In genomic region chr2:150478206-150478974, GRCh38 we compare ENCODE assay signal across 12 cellular contexts. TPM values are rescaled to one million over a fixed set of nuclear protein-coding genes. Genes with fewer than 3 reads are reported as not detected.
A peak's percentile ranks its signal among the peaks of the same experiment; 100 is the strongest.
DNase-seq lines count a peak whose midpoint lies in the region; ATAC-seq and TF ChIP-seq lines count a peak whose summit lies in the region.
"Had no signal": no experiment of that assay in that cellular context is flagged by ENCODE, and none has a peak within 500 bp of the region (broad histone marks: within the 10 kb centered on the region; RNA-seq: fewer than 3 reads in every experiment).

No MANE protein-coding gene starts in this region.

- H2BK120ac ChIP-seq in neuronal stem cell (ENCODE audit: low read depth, low read length), result no peak overlapping the region

- H3K27ac Mint-ChIP-seq in activated naive CD4-positive, alpha-beta T cell treated with anti-CD3 and anti-CD28 coated beads for 36 hours, result no peak overlapping the region

- H2BK5ac ChIP-seq in neuronal stem cell (ENCODE audit: low read length), result no peak overlapping the region

- ATAC-seq in psoas muscle, result no peak

- H3K9me3 ChIP-seq in AG04450 (ENCODE audit: control insufficient read depth, insufficient read depth, low read length) (no peaks in the 10 kb centered on the region), esophagus muscularis mucosa (no peaks in the 10 kb centered on the region), neuronal stem cell (replicated peaks in 1 of 2; ENCODE audit: control insufficient read depth in 2 of 2, insufficient read depth in 1 of 2, low read depth in 1 of 2, low read length in 2 of 2) (peaks cover 0 to 5% of the 10 kb centered on the region in 2 donors), psoas muscle (no peaks in the 10 kb centered on the region)
- H3K9me3 ChIP-seq: BE2C had no signal

- POLR2A ChIA-PET in AG04450 (lab: Yijun Ruan, JAX), result interaction anchor here (0.7 to 1.6 kb wide), 5 partner anchors 122 to 410 kb away, joined by 3 to 7 read pairs (median 4); no protein-coding TSS in a partner anchor

- H3K4me1 ChIP-seq in esophagus muscularis mucosa, result peaks cover 88 to 100% (median 100%) of the 10 kb centered on the region in 4 donors
- peaks cover 12 to 13% of the 10 kb centered on the region in 2 donors for H3K4me1 ChIP-seq in neuronal stem cell (ENCODE audit: control insufficient read depth in 2 of 2, insufficient read depth in 1 of 2, low read depth in 1 of 2, low read length in 2 of 2)
- H3K4me1 ChIP-seq in psoas muscle, result peaks cover 54% of the 10 kb centered on the region
- H3K4me1 ChIP-seq: BE2C had no signal

- CTCF ChIA-PET in AG04450 (lab: Charles Lee), result interaction anchor here (0.7 to 2.6 kb wide), 3 partner anchors 745 to 882 kb away, joined by 4 to 7 read pairs (median 4); no protein-coding TSS in a partner anchor
- CTCF ChIA-PET in activated naive CD4-positive, alpha-beta T cell treated with anti-CD3 and anti-CD28 coated beads for 36 hours (lab: Charles Lee), result no interaction called here

- H3K4me3 ChIP-seq in AG04450 (ENCODE audit: low read depth, low read length) (peak overlapping the region; percentile 94), esophagus muscularis mucosa (peak overlapping the region in 1 of 4 donors; percentile 26), neuronal stem cell (ENCODE audit: low read length in 2 of 2) (no peak overlapping the region), psoas muscle (no peak overlapping the region)

- no peaks in the 10 kb centered on the region for H3K4me1 Mint-ChIP-seq in activated naive CD4-positive, alpha-beta T cell treated with anti-CD3 and anti-CD28 coated beads for 36 hours (ENCODE audit: low read depth)

- H3K4me2 ChIP-seq in neuronal stem cell (ENCODE audit: insufficient read depth, low read length, poor library complexity, severe bottlenecking), result no peak overlapping the region

- no peak overlapping the region for H3K23ac ChIP-seq in neuronal stem cell (ENCODE audit: low read depth, low read length, poor library complexity)

- no peak for TF ChIP-seq CTCF in AG04450 (IDR thresholded peaks at IDR 0.05; ENCODE audit: low read depth, low read length)
- no peak for TF ChIP-seq CTCF in esophagus muscularis mucosa (IDR thresholded peaks at IDR 0.05)
- TF ChIP-seq CTCF in psoas muscle (IDR thresholded peaks at IDR 0.05), result no peak

- H4K8ac ChIP-seq in neuronal stem cell (ENCODE audit: low read depth, low read length), result no peak overlapping the region

- H3K36me3 ChIP-seq in esophagus muscularis mucosa (peaks cover 0 to 14% (median 8%) of the 10 kb centered on the region in 4 donors), neuronal stem cell (replicated peaks in 1 of 2; ENCODE audit: control insufficient read depth in 2 of 2, insufficient read depth in 2 of 2, low read length in 2 of 2) (peaks cover 6 to 88% of the 10 kb centered on the region in 2 donors), psoas muscle (ENCODE audit: insufficient read depth in 1 of 2, low read depth in 1 of 2) (no peaks in the 10 kb centered on the region)

- H3K27me3 ChIP-seq in AG04450 (ENCODE audit: control insufficient read depth, insufficient read depth, low read length) (no peaks in the 10 kb centered on the region), esophagus muscularis mucosa (no peaks in the 10 kb centered on the region), neuronal stem cell (ENCODE audit: control insufficient read depth in 3 of 3, insufficient read depth in 3 of 3, low read depth in 1 of 3, low read length in 3 of 3) (no peaks in the 10 kb centered on the region), psoas muscle (ENCODE audit: insufficient read depth in 3 of 3, low read length in 2 of 3) (no peaks in the 10 kb centered on the region)
- H3K27me3 ChIP-seq: BE2C had no signal

- no peaks in the 10 kb centered on the region for H3K79me1 ChIP-seq in neuronal stem cell (ENCODE audit: low read depth, low read length)

- no peak overlapping the region for H2BK15ac ChIP-seq in neuronal stem cell (ENCODE audit: low read length)

- peaks cover 4% of the 10 kb centered on the region for H3K27me3 Mint-ChIP-seq in activated naive CD4-positive, alpha-beta T cell treated with anti-CD3 and anti-CD28 coated beads for 36 hours (ENCODE audit: low read depth)

- no peak overlapping the region for H3K4ac ChIP-seq in neuronal stem cell (ENCODE audit: low read length)

- H2BK12ac ChIP-seq in neuronal stem cell (ENCODE audit: low read length), result no peak overlapping the region

- peak overlapping the region; percentile 4 for H3K27ac ChIP-seq in AG04450 (ENCODE audit: low read depth, low read length)
- peak overlapping the region; percentile 78 to 98 (median 96) for H3K27ac ChIP-seq in esophagus muscularis mucosa (replicated peaks in 1 of 4)
- H3K27ac ChIP-seq in neuronal stem cell (replicated peaks; ENCODE audit: low read length), result no peak overlapping the region
- no peak overlapping the region for H3K27ac ChIP-seq in psoas muscle

- H3K9ac ChIP-seq in neuronal stem cell (ENCODE audit: low read depth, low read length, poor library complexity), result no peak overlapping the region

- intact Hi-C loops in esophagus muscularis mucosa (cut with DNase I), result no loop called here
- intact Hi-C loops in activated naive CD4-positive, alpha-beta T cell treated with anti-CD3 and anti-CD28 coated beads for 36 hours (cut with micrococcal nuclease), result no loop called here
- intact Hi-C loops in psoas muscle (cut with DNase I), result no loop called here

- H3K4me3 Mint-ChIP-seq in activated naive CD4-positive, alpha-beta T cell treated with anti-CD3 and anti-CD28 coated beads for 36 hours, result no peak overlapping the region

- H2AFZ ChIP-seq in neuronal stem cell (ENCODE audit: low read length), result no peak overlapping the region

- no peak overlapping the region for H3K18ac ChIP-seq in neuronal stem cell (ENCODE audit: low read length)

- TF ChIP-seq POLR2A in esophagus muscularis mucosa (IDR thresholded peaks at IDR 0.05; ENCODE audit: low read depth), result no peak

- no peaks in the 10 kb centered on the region for H3K36me3 Mint-ChIP-seq in activated naive CD4-positive, alpha-beta T cell treated with anti-CD3 and anti-CD28 coated beads for 36 hours (ENCODE audit: low read depth)

- H3K9me3 Mint-ChIP-seq in activated naive CD4-positive, alpha-beta T cell treated with anti-CD3 and anti-CD28 coated beads for 36 hours, result no peaks in the 10 kb centered on the region

- TF ChIP-seq EP300 in esophagus muscularis mucosa (IDR thresholded peaks at IDR 0.05), result no peak

- no peak for DNase-seq in AG04450 (ENCODE audit: low read depth, low spot score)
- peak; percentile 69 for DNase-seq in NCI-H226
- no peak for DNase-seq in esophagus muscularis mucosa (ENCODE audit: extremely low spot score)
- peak; percentile 33 for DNase-seq in neuronal stem cell (ENCODE audit: low spot score)
- no peak for DNase-seq in activated naive CD4-positive, alpha-beta T cell treated with anti-CD3 and anti-CD28 coated beads for 36 hours
- DNase-seq in T-helper 9 cell, result no peak
- no peak for DNase-seq in psoas muscle
- DNase-seq in NCI-H748 (lab: John Stamatoyannopoulos, UW; ENCODE audit: unreplicated experiment), result no peak
- DNase-seq: activated naive CD4-positive, alpha-beta T cell treated with anti-CD3 and anti-CD28 coated beads, Interleukin-2, amount 50 U/mL, for 16 hours; BE2C; erythroblast; NCI-H748 treated with DMSO at 0.1 percent for 48 hours had no signal

- H4K91ac ChIP-seq in neuronal stem cell (ENCODE audit: low read depth, low read length, poor library complexity), result no peak overlapping the region

- no peak overlapping the region for H3K14ac ChIP-seq in neuronal stem cell (ENCODE audit: low read length)

- H2AK5ac ChIP-seq in neuronal stem cell (ENCODE audit: low read depth, low read length), result no peak overlapping the region

- 30% methylated on average over 6 of the region's 6 CpGs for WGBS in esophagus muscularis mucosa
- WGBS in neuronal stem cell (ENCODE audit: extremely low coverage in 2 of 2, insufficient read length in 2 of 2, insufficient replicate concordance in 1 of 2), 2 donors, result no CpG with 5 or more reads among the region's 6 CpGs
- WGBS in psoas muscle, 3 donors, result 29 to 52% (median 32%) methylated on average over 6 of the region's 6 CpGs

RNA-seq across cellular contexts. Expression of gene RND3, which starts 9.1 kb away (rescaled TPM):
- 533 and 627 TPM in 2 replicates for polyA plus RNA-seq in AG04450 (2011; rRNA removed)
- polyA minus RNA-seq in AG04450 (2011; rRNA and poly(A)+ RNA removed), result 743 and 759 TPM in 2 replicates
- 100 to 1,000 TPM in 2 of 4 donors, 10 to 100 TPM in 2; 39.6 to 219 (median 73.5) TPM for total RNA-seq in esophagus muscularis mucosa
- 15.7 TPM for polyA plus RNA-seq in neuronal stem cell (2013, experiment 1 of 2)
- polyA plus RNA-seq in neuronal stem cell (2013, experiment 2 of 2), result 15.5 TPM
- total RNA-seq in activated naive CD4-positive, alpha-beta T cell treated with anti-CD3 and anti-CD28 coated beads for 36 hours, result not detected
- total RNA-seq in psoas muscle, result 10 to 100 TPM in 3 of 4 donors, 1 to 10 TPM in 1; 8.8 to 25.7 (median 16.4) TPM
- polyA plus RNA-seq in psoas muscle, result 10 to 100 TPM in 1 of 3 donors, 1 to 10 TPM in 2; 9.7 to 55.3 (median 9.7) TPM

Comparison
In these comparisons a context has a peak if more than half of its experiments do, and no peak if none do; other contexts are left out.
1. DNase-seq: peak in NCI-H226 (single experiment) and neuronal stem cell (single experiment); none in AG04450 (single experiment), esophagus muscularis mucosa (single experiment), activated naive CD4-positive, alpha-beta T cell treated with anti-CD3 and anti-CD28 coated beads for 36 hours (single experiment), T-helper 9 cell (single experiment), psoas muscle (0 of 2) and NCI-H748 (single experiment).
2. H3K27ac ChIP-seq: peak in AG04450 (single experiment) and esophagus muscularis mucosa (4 of 4); none in neuronal stem cell (single experiment) and psoas muscle (single experiment).
3. RNA of gene RND3, which starts 9.1 kb away (total RNA-seq): 39.6 to 219 TPM in esophagus muscularis mucosa and 8.8 to 25.7 TPM in psoas muscle; not detected in activated naive CD4-positive, alpha-beta T cell treated with anti-CD3 and anti-CD28 coated beads for 36 hours; every median in the first group is over 4 times any median in the second.